In genomic region chr7:74217455-74218342, GRCh38 we compare ENCODE assay signal across 8 cellular contexts. TPM values are rescaled to one million over a fixed set of nuclear protein-coding genes. Genes with fewer than 3 reads are reported as not detected.
DNase-seq lines count a peak whose midpoint lies in the region; ATAC-seq and TF ChIP-seq lines count a peak whose summit lies in the region.

No MANE protein-coding gene starts in this region.

- H3K36me3 ChIP-seq in CD8-positive, alpha-beta memory T cell (ENCODE audit: insufficient read depth, low read length), result no peaks in the 10 kb centered on the region

- peak overlapping the region in 5 of 7 donors; percentile 33 to 61 (median 50) for H3K4me3 Mint-ChIP-seq in CD8-positive, alpha-beta memory T cell
- no peak overlapping the region for H3K4me3 Mint-ChIP-seq in progenitor cell of endocrine pancreas (ENCODE audit: low read depth)

- peak; percentile 48 for ATAC-seq in GM21367 (IDR thresholded peaks at IDR 0.05; ENCODE audit: unreplicated experiment)
- no peak for ATAC-seq in HG03139 (IDR thresholded peaks at IDR 0.05; ENCODE audit: unreplicated experiment)

- peaks cover 12 to 14% (median 12%) of the 10 kb centered on the region in 3 donors for H3K4me1 Mint-ChIP-seq in CD8-positive, alpha-beta memory T cell
- H3K4me1 Mint-ChIP-seq in progenitor cell of endocrine pancreas (ENCODE audit: low read depth), result no peaks in the 10 kb centered on the region

- H3K27ac ChIP-seq in CD8-positive, alpha-beta memory T cell (ENCODE audit: low read depth, low read length), result no peak overlapping the region
- H3K27ac ChIP-seq in cingulate gyrus (ENCODE audit: low read depth, low read length), result peak overlapping the region; percentile 14

- no peak for TF ChIP-seq CTCF in progenitor cell of endocrine pancreas (IDR thresholded peaks at IDR 0.05; ENCODE audit: unreplicated experiment)

- H3K4me3 ChIP-seq in CD8-positive, alpha-beta memory T cell (ENCODE audit: low read length), result no peak overlapping the region

- H3K27me3 Mint-ChIP-seq in CD8-positive, alpha-beta memory T cell, result peaks cover 0 to 3% of the 10 kb centered on the region in 2 donors
- no peaks in the 10 kb centered on the region for H3K27me3 Mint-ChIP-seq in progenitor cell of endocrine pancreas

- POLR2A ChIA-PET in CD8-positive, alpha-beta memory T cell (lab: Charles Lee), result no interaction called here

- no peaks in the 10 kb centered on the region for H3K9me3 ChIP-seq in CD8-positive, alpha-beta memory T cell (ENCODE audit: low read length)

- no peaks in the 10 kb centered on the region for H3K36me3 Mint-ChIP-seq in CD8-positive, alpha-beta memory T cell
- H3K36me3 Mint-ChIP-seq in progenitor cell of endocrine pancreas (ENCODE audit: insufficient read depth), result no peaks in the 10 kb centered on the region

- DNase-seq in CD8-positive, alpha-beta memory T cell, result no peak
- DNase-seq in Kasumi-1 (lab: John Stamatoyannopoulos, UW) (peak; percentile 91 to 92), NCI-H2081 treated with DMSO at 0.1 percent for 48 hours (lab: John Stamatoyannopoulos, UW) (no peak), progenitor cell of endocrine pancreas (ENCODE audit: low spot score, unreplicated experiment) (no peak)
- DNase-seq in stimulated activated CD4-positive, alpha-beta T cell treated with anti-CD3 and anti-CD28 coated beads, Interleukin-4, amount 100 ng/mL, for 4 hours, result no peak

- H3K4me1 ChIP-seq in CD8-positive, alpha-beta memory T cell (ENCODE audit: insufficient read depth, low read length), result peaks cover 15% of the 10 kb centered on the region

- CTCF ChIA-PET in CD8-positive, alpha-beta memory T cell (lab: Charles Lee), result interaction anchor here (4.3 kb wide), 1 partner anchor 10 kb away, joined by 23 read pairs; no protein-coding TSS in a partner anchor

- H3K9me3 Mint-ChIP-seq in CD8-positive, alpha-beta memory T cell, result no peaks in the 10 kb centered on the region
- H3K9me3 Mint-ChIP-seq in progenitor cell of endocrine pancreas (ENCODE audit: low read depth), result no peaks in the 10 kb centered on the region

- peak overlapping the region in 2 of 8 donors; percentile 43 to 68 for H3K27ac Mint-ChIP-seq in CD8-positive, alpha-beta memory T cell
- H3K27ac Mint-ChIP-seq in progenitor cell of endocrine pancreas, result no peak overlapping the region

- no peaks in the 10 kb centered on the region for H3K27me3 ChIP-seq in CD8-positive, alpha-beta memory T cell (ENCODE audit: insufficient read depth, low read length, poor library complexity, severe bottlenecking)

RNA-seq across cellular contexts. Expression of gene LAT2, which starts 7.9 kb away (rescaled TPM):
- total RNA-seq in CD8-positive, alpha-beta memory T cell, result 1 to 10 TPM; 1.9 to 2.8 TPM
- polyA plus RNA-seq in CD8-positive, alpha-beta memory T cell, result 6.5 TPM
- total RNA-seq in progenitor cell of endocrine pancreas, result 0.89 and 1.1 TPM in 2 replicates

RNA-seq across cellular contexts. Expression of gene RFC2, which starts 36.5 kb away (rescaled TPM):
- 10 to 100 TPM; 88.9 to 99.4 TPM for total RNA-seq in CD8-positive, alpha-beta memory T cell
- 24.8 TPM for polyA plus RNA-seq in CD8-positive, alpha-beta memory T cell
- 37.0 and 42.1 TPM in 2 replicates for total RNA-seq in progenitor cell of endocrine pancreas

RNA-seq across cellular contexts. Expression of gene EIF4H, which starts 43.5 kb away (rescaled TPM):
- total RNA-seq in CD8-positive, alpha-beta memory T cell, result 100 to 1,000 TPM; 346 to 349 TPM
- 207 TPM for polyA plus RNA-seq in CD8-positive, alpha-beta memory T cell
- total RNA-seq in progenitor cell of endocrine pancreas, result 213 and 220 TPM in 2 replicates

Comparison
In these comparisons a context has a peak if more than half of its experiments do, and no peak if none do; other contexts are left out.
1. DNase-seq: peak in Kasumi-1 (2 of 2); none in CD8-positive, alpha-beta memory T cell (0 of 5), stimulated activated CD4-positive, alpha-beta T cell treated with anti-CD3 and anti-CD28 coated beads, Interleukin-4, amount 100 ng/mL, for 4 hours (0 of 2), NCI-H2081 treated with DMSO at 0.1 percent for 48 hours (single experiment) and progenitor cell of endocrine pancreas (single experiment).